In genomic region chr12:66352899-66353298, GRCh38 we compare ENCODE assay signal across 1 cellular context.
A peak's percentile ranks its signal among the peaks of the same experiment; 100 is the strongest.
TF ChIP-seq lines count a peak whose summit lies in the region.

No MANE protein-coding gene starts in this region.

TF ChIP-seq in K562, 482 proteins besides CTCF, POLR2A, EP300 and RAD21:
- TF ChIP-seq CHD7 (IDR thresholded peaks at IDR 0.05; ENCODE audit: low read depth, low read length), result no peak
- TF ChIP-seq, protein P1, sequence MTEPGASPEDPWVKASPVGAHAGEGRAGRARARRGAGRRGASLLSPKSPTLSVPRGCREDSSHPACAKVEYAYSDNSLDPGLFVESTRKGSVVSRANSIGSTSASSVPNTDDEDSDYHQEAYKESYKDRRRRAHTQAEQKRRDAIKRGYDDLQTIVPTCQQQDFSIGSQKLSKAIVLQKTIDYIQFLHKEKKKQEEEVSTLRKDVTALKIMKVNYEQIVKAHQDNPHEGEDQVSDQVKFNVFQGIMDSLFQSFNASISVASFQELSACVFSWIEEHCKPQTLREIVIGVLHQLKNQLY (CRISPR knock-in tag; conservative IDR thresholded peaks at IDR 0.05), result no peak
- TF ChIP-seq CREM (IDR thresholded peaks at IDR 0.05; ENCODE audit: low read depth), result 0 out of 2 replicates have a peak, but pooled peaks have one; percentile 51
